1 cellular context compared by ENCODE assay signal in genomic region chr4:137674066-137674465, GRCh38.
TF ChIP-seq lines count a peak whose summit lies in the region.

No MANE protein-coding gene starts in this region.

TF ChIP-seq in SK-N-SH, 30 proteins besides CTCF, POLR2A, EP300 and RAD21 (continued from another document):
- no peak for TF ChIP-seq REST (IDR thresholded peaks at IDR 0.05; ENCODE audit: low read depth, low read length)
- no peak for TF ChIP-seq TAF1 (IDR thresholded peaks at IDR 0.05; ENCODE audit: borderline replicate concordance, low read depth, low read length)
- no peak for TF ChIP-seq ZBTB33 (IDR thresholded peaks at IDR 0.05; ENCODE audit: borderline replicate concordance, low read depth)
- no peak for TF ChIP-seq RXRA (IDR thresholded peaks at IDR 0.05; ENCODE audit: borderline replicate concordance, low read depth)
- peak; percentile 83 for TF ChIP-seq PBX3 (IDR thresholded peaks at IDR 0.05)
- peak; percentile 69 for TF ChIP-seq FOSL2 (IDR thresholded peaks at IDR 0.05; ENCODE audit: borderline replicate concordance, low read depth)
